17 cellular contexts compared by ENCODE assay signal in the genomic region with DNA sequence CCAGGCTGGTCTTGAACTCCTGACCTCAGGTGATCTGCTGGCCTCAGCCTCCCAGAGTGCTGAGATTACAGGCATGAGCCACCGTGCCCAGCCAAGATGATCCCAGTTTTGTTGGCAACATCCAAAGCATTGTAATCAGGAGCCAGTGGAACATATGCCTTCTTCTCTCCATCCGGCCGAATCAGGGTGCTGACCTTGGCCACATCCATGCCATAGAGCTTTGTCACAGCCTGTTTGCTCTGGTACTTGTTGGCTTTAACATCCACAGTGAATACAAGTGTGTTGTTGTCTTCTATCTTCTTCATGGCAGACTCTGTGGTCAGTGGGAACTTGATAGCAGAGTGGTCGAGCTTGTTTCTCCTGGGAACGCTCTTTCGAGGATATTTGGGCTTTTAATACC. TPM values are rescaled to one million over a fixed set of nuclear protein-coding genes. Genes with fewer than 3 reads are reported as not detected.
"Had no signal": no experiment of that assay in that cellular context is flagged by ENCODE, and none has a peak within 500 bp of the region (broad histone marks: within the 10 kb centered on the region; RNA-seq: fewer than 3 reads in every experiment).

No MANE protein-coding gene starts in this region.

- H3K27me3 ChIP-seq: adrenal gland, body of pancreas, colonic mucosa, right lobe of liver, tibial nerve had no signal

- H3K27ac ChIP-seq: adrenal gland, body of pancreas, colonic mucosa, gastrocnemius medialis, left ventricle myocardium inferior, right lobe of liver, VCaP had no signal

- H3K4me1 ChIP-seq: adrenal gland, body of pancreas, colonic mucosa, gastrocnemius medialis, left ventricle myocardium inferior, right lobe of liver had no signal

- FAIRE-seq: islet of Langerhans, small intestine had no signal

- ATAC-seq: body of pancreas, gastrocnemius medialis had no signal

- DNase-seq: activated effector memory CD4-positive, alpha-beta T cell treated with Interleukin-2 at 50 U/mL for 16 hours; gastrocnemius medialis; left ventricle myocardium inferior; small intestine had no signal

- H3K9me3 ChIP-seq: adrenal gland, body of pancreas, colonic mucosa, gastrocnemius medialis, right lobe of liver had no signal

- H3K4me3 ChIP-seq: adrenal gland, body of pancreas, colonic mucosa, gastrocnemius medialis, left ventricle myocardium inferior, lung, right lobe of liver, tibial nerve had no signal

- H3K36me3 ChIP-seq: adrenal gland, colonic mucosa, gastrocnemius medialis, left ventricle myocardium inferior, right lobe of liver, tibial nerve had no signal

RNA-seq across cellular contexts. Expression of a gene that starts 17.1 kb away (rescaled TPM):
- total RNA-seq: body of pancreas, dermis microvascular lymphatic vessel endothelial cell, osteocyte, progenitor cell of endocrine pancreas, renal cortical epithelial cell, temporal lobe had no signal
